Comparison of ENCODE assay signal across 8 cellular contexts in the genomic region with DNA sequence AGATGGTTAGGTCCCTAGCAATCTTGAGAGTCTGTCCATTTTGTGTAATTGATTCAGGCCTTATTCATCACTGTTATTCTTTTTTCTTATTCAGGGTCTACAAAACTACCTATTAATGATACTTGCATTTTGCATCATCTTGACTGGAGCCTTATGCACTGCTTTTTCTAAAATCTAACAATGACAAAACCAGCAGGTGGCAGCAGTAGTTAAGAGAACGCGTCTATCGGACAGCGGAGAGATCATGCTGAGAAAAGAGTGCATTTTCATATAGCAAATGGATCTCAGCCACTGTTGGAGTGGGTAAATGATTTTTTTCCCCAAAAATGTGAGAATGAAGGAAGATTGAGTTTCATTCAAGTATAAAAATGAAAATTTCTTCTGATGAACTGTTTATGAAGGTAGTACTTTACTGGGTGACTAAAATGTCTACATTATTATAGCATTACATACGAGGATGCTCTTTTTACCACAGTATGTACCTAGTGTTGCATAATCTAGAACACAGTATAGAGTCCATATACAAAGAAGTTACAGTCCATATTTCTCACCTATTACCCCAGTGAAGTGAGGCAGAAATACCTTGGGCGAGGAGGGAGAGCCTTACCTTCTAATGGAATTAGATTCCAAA. TPM values are rescaled to one million over a fixed set of nuclear protein-coding genes. Genes with fewer than 3 reads are reported as not detected.
DNase-seq lines count a peak whose midpoint lies in the region; ATAC-seq, FAIRE-seq and TF ChIP-seq lines count a peak whose summit lies in the region.

No MANE protein-coding gene starts in this region.

- peak overlapping the region in 58 of 59 donors; percentile 44 to 100 (median 82) for H3K27ac ChIP-seq in dorsolateral prefrontal cortex

- H3K4me3 ChIP-seq in AG10803 (ENCODE audit: low read length) (no peak overlapping the region), dorsolateral prefrontal cortex (peak overlapping the region in 4 of 59 donors; percentile 19 to 38 (median 20))

- FAIRE-seq in TTC549 (lab: Jason Lieb, UNC) = peak; percentile 92

- DNase-seq in AG10803 (ENCODE audit: low read depth) (peak; percentile 56), NCI-H1092 (lab: John Stamatoyannopoulos, UW) (peak; percentile 47), dorsolateral prefrontal cortex (peak in 3 of 10 donors; percentile 45 to 69 (median 46)), medulla oblongata (ENCODE audit: extremely low spot score) (peak; percentile 94), stromal cell of bone marrow (ENCODE audit: low read depth) (peak; percentile 59)

- intact Hi-C loops in dorsolateral prefrontal cortex (cut with DNase I) = loop anchor here (5.0 kb wide), 3 partner anchors 61 to 261 kb away; a partner anchor contains a TSS

- peak; percentile 82 for TF ChIP-seq CTCF in AG10803 (conservative IDR thresholded peaks at IDR 0.05; ENCODE audit: low read length)
- peak; percentile 42 to 93 (median 78) for TF ChIP-seq CTCF in dorsolateral prefrontal cortex (IDR thresholded peaks at IDR 0.05 in 54 of 56, conservative IDR thresholded peaks at IDR 0.05 in 2 of 56; ENCODE audit: low read depth in 1 of 56, partially characterized antibody in 56 of 56)

- no peaks in the 10 kb centered on the region for H3K27me3 ChIP-seq in dorsolateral prefrontal cortex

- ATAC-seq in GM18499 (IDR thresholded peaks at IDR 0.05; ENCODE audit: insufficient read depth, unreplicated experiment) = peak; percentile 84
- peak; percentile 77 for ATAC-seq in HG02798 (IDR thresholded peaks at IDR 0.05; ENCODE audit: poor library complexity, unreplicated experiment)

RNA-seq across cellular contexts. Expression of a gene that starts 43.2 kb away (rescaled TPM):
- total RNA-seq in dorsolateral prefrontal cortex = 1,000 to 10,000 TPM in 1 of 120 experiments, 100 to 1,000 TPM in 99, 10 to 100 TPM in 20; 33.2 to 1,060 (median 211) TPM
